ENCODE assay signal across 15 cellular contexts in the genomic region with DNA sequence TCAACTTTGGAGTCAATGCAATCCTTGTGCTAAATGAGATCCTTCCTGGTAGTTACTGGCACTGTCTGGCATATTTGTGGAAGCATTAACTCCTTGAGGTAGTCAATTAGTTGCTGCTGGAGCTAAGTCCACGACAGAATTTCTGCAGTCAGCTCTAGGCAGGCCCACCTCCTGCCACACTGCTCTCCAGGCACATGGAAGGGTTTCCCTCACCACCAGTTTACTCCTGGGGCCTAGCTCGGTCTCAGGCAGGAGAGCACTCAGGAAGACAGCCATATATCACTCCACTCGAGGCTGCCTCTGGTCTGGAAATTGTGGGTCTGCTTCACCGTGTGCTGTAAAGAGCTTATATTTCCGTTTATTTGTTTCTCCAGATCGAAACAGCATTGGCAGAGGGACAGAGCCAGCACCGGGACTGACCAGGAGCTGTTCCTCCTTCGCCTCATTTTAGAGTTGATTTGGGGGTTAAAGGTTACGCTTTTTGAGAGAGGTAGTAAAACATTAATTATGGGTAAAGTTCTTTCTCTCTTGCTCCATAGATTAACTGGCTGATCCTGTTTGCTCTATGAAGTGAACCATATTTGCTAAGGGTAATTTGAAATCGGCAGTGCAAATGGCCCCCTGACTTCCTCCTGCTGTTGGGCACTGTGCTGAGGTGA. TPM values are rescaled to one million over a fixed set of nuclear protein-coding genes. Genes with fewer than 3 reads are reported as not detected.
DNase-seq lines count a peak whose midpoint lies in the region; ATAC-seq, FAIRE-seq and TF ChIP-seq lines count a peak whose summit lies in the region.
"Had no signal": no experiment of that assay in that cellular context is flagged by ENCODE, and none has a peak within 500 bp of the region (broad histone marks: within the 10 kb centered on the region; RNA-seq: fewer than 3 reads in every experiment).

No MANE protein-coding gene starts in this region.

- H3K27ac Mint-ChIP-seq in GM23338 (peak overlapping the region; percentile 74; the same call in 1 of the 2 replicates), astrocyte (ENCODE audit: unreplicated experiment) (peak overlapping the region; percentile 83)
- H3K27ac Mint-ChIP-seq: activated naive CD8-positive, alpha-beta T cell treated with anti-CD3 and anti-CD28 coated beads, Interleukin-2, amount 50 U/mL, for 24 hours; B cell; IgD-negative memory B cell had no signal

- H3K36me3 Mint-ChIP-seq in GM23338 (ENCODE audit: low read depth) (no peaks in the 10 kb centered on the region), astrocyte (ENCODE audit: low read depth, unreplicated experiment) (no peaks in the 10 kb centered on the region)
- H3K36me3 Mint-ChIP-seq: IgD-negative memory B cell had no signal

- no peak overlapping the region for H3K4me3 ChIP-seq in GM23338
- H3K4me3 ChIP-seq in astrocyte (ENCODE audit: insufficient read depth, low read depth, low read length): no peak overlapping the region
- peak overlapping the region; percentile 5 for H3K4me3 ChIP-seq in skeletal muscle satellite cell (ENCODE audit: low read length)

- ATAC-seq in GM23338 (peak; percentile 26), HG03108 (IDR thresholded peaks at IDR 0.05; ENCODE audit: unreplicated experiment) (no peak)

- H3K36me3 ChIP-seq in GM23338 (ENCODE audit: insufficient read depth) (no peaks in the 10 kb centered on the region), astrocyte (ENCODE audit: insufficient read depth, low read length) (no peaks in the 10 kb centered on the region), skeletal muscle satellite cell (ENCODE audit: insufficient read depth, low read length) (no peaks in the 10 kb centered on the region)
- H3K36me3 ChIP-seq: neutrophil had no signal

- H4K20me1 ChIP-seq in GM23338 (replicated peaks; ENCODE audit: insufficient read depth): no peaks in the 10 kb centered on the region
- H4K20me1 ChIP-seq in astrocyte (ENCODE audit: insufficient read depth, low read length): no peaks in the 10 kb centered on the region

- H3K9me3 Mint-ChIP-seq in GM23338: no peaks in the 10 kb centered on the region
- no peaks in the 10 kb centered on the region for H3K9me3 Mint-ChIP-seq in astrocyte (ENCODE audit: unreplicated experiment)
- H3K9me3 Mint-ChIP-seq: activated naive CD8-positive, alpha-beta T cell treated with anti-CD3 and anti-CD28 coated beads, Interleukin-2, amount 50 U/mL, for 24 hours; IgD-negative memory B cell had no signal

- H3K4me1 Mint-ChIP-seq in GM23338 (peaks cover 18% of the 10 kb centered on the region), astrocyte (ENCODE audit: low read depth, unreplicated experiment) (peaks cover 17% of the 10 kb centered on the region)

- H3K27ac ChIP-seq in GM23338 (ENCODE audit: low read depth): no peak overlapping the region; the same call in 1 of the 2 replicates
- H3K27ac ChIP-seq in astrocyte (ENCODE audit: low read depth, low read length): peak overlapping the region; percentile 15
- H3K27ac ChIP-seq: neutrophil had no signal

- H3K27me3 Mint-ChIP-seq in GM23338 (ENCODE audit: insufficient read depth, low read depth, poor library complexity) (peaks cover 3% of the 10 kb centered on the region), astrocyte (ENCODE audit: low read depth, unreplicated experiment) (peaks cover 6% of the 10 kb centered on the region)

- peaks cover 6% of the 10 kb centered on the region for H3K9me2 ChIP-seq in GM23338 (ENCODE audit: insufficient read depth)

- TF ChIP-seq CTCF in GM23338 (conservative IDR thresholded peaks at IDR 0.05; ENCODE audit: low read depth in 2 of 2): no peak
- no peak for TF ChIP-seq CTCF in astrocyte (IDR thresholded peaks at IDR 0.05; ENCODE audit: insufficient read depth, low read depth, low read length)

- no peak for FAIRE-seq in astrocyte (lab: Jason Lieb, UNC)
- FAIRE-seq: endometrium had no signal

- H3K9ac ChIP-seq in astrocyte (ENCODE audit: low read length): no peak overlapping the region
- no peak overlapping the region for H3K9ac ChIP-seq in skeletal muscle satellite cell (ENCODE audit: low read depth, low read length)

- no peaks in the 10 kb centered on the region for H3F3A ChIP-seq in GM23338 (replicated peaks; ENCODE audit: low read depth)

- no peaks in the 10 kb centered on the region for H3K9me3 ChIP-seq in astrocyte (ENCODE audit: insufficient read depth, low read depth, low read length)
- H3K9me3 ChIP-seq in skeletal muscle satellite cell (replicated peaks; ENCODE audit: low read length): no peaks in the 10 kb centered on the region
- H3K9me3 ChIP-seq: neutrophil had no signal

- H3K4me1 ChIP-seq in GM23338 (ENCODE audit: insufficient read depth): peaks cover 12% of the 10 kb centered on the region; the same call in 1 of the 2 replicates
- H3K4me1 ChIP-seq in astrocyte (ENCODE audit: insufficient read depth, low read length): peaks cover 7% of the 10 kb centered on the region
- H3K4me1 ChIP-seq in skeletal muscle satellite cell (ENCODE audit: control insufficient read depth, insufficient read depth, low read length): peaks cover 14% of the 10 kb centered on the region

- H3K79me2 ChIP-seq in GM23338 (replicated peaks; ENCODE audit: insufficient read depth) (no peaks in the 10 kb centered on the region), astrocyte (ENCODE audit: insufficient read depth, low read length) (no peaks in the 10 kb centered on the region)

- H3K4me3 Mint-ChIP-seq in GM23338: no peak overlapping the region
- no peak overlapping the region for H3K4me3 Mint-ChIP-seq in astrocyte (ENCODE audit: unreplicated experiment)
- H3K4me3 Mint-ChIP-seq: activated naive CD8-positive, alpha-beta T cell treated with anti-CD3 and anti-CD28 coated beads, Interleukin-2, amount 50 U/mL, for 24 hours; B cell; IgD-negative memory B cell had no signal

- DNase-seq in GM23338 (ENCODE audit: low spot score) (no peak), astrocyte (ENCODE audit: low read depth) (no peak), left kidney (ENCODE audit: low read depth, low spot score) (peak; percentile 41), NCI-H1105 treated with DMSO at 0.1 percent for 48 hours (lab: John Stamatoyannopoulos, UW) (no peak), NCI-H446 treated with DMSO at 0.1 percent for 48 hours (lab: John Stamatoyannopoulos, UW) (no peak)
- no peak for DNase-seq in NK-92 treated with Interleukin-12 subunit alpha and Interleukin-12 subunit beta, amount 100 ng/mL, for 24 hours (lab: John Stamatoyannopoulos, UW)
- DNase-seq: activated naive CD8-positive, alpha-beta T cell treated with anti-CD3 and anti-CD28 coated beads, Interleukin-2, amount 50 U/mL, for 24 hours; OCI-M1; T-helper 9 cell had no signal

- H3K27me3 ChIP-seq in GM23338 (ENCODE audit: insufficient read depth) (no peaks in the 10 kb centered on the region), astrocyte (ENCODE audit: insufficient read depth, low read length) (peaks cover 7% of the 10 kb centered on the region), skeletal muscle satellite cell (ENCODE audit: control insufficient read depth, insufficient read depth, low read length) (peaks cover 16% of the 10 kb centered on the region)
- H3K27me3 ChIP-seq: neutrophil had no signal

- H2AFZ ChIP-seq in GM23338 (peak overlapping the region; percentile 57), astrocyte (ENCODE audit: low read depth, low read length) (peak overlapping the region; percentile 32)

- H3K4me2 ChIP-seq in GM23338: peak overlapping the region; percentile 10; the same call in 1 of the 2 replicates
- peak overlapping the region; percentile 28 for H3K4me2 ChIP-seq in astrocyte (ENCODE audit: low read length)
- H3K4me2 ChIP-seq in skeletal muscle satellite cell (ENCODE audit: low read length): peak overlapping the region; percentile 42

TF ChIP-seq in GM23338, 12 proteins besides CTCF, POLR2A, EP300 and RAD21 (continues in another document):
- TF ChIP-seq JUNB (IDR thresholded peaks at IDR 0.05; ENCODE audit: unreplicated experiment) (no peak), EZH2phosphoT487 (IDR thresholded peaks at IDR 0.05; ENCODE audit: unreplicated experiment) (no peak), ZNF114 (CRISPR knock-in tag; IDR thresholded peaks at IDR 0.05) (no peak), POLR2AphosphoS5 (IDR thresholded peaks at IDR 0.05; ENCODE audit: low read depth) (no peak), STAT1 (IDR thresholded peaks at IDR 0.05; ENCODE audit: unreplicated experiment) (no peak)
- TF ChIP-seq, protein P1, sequence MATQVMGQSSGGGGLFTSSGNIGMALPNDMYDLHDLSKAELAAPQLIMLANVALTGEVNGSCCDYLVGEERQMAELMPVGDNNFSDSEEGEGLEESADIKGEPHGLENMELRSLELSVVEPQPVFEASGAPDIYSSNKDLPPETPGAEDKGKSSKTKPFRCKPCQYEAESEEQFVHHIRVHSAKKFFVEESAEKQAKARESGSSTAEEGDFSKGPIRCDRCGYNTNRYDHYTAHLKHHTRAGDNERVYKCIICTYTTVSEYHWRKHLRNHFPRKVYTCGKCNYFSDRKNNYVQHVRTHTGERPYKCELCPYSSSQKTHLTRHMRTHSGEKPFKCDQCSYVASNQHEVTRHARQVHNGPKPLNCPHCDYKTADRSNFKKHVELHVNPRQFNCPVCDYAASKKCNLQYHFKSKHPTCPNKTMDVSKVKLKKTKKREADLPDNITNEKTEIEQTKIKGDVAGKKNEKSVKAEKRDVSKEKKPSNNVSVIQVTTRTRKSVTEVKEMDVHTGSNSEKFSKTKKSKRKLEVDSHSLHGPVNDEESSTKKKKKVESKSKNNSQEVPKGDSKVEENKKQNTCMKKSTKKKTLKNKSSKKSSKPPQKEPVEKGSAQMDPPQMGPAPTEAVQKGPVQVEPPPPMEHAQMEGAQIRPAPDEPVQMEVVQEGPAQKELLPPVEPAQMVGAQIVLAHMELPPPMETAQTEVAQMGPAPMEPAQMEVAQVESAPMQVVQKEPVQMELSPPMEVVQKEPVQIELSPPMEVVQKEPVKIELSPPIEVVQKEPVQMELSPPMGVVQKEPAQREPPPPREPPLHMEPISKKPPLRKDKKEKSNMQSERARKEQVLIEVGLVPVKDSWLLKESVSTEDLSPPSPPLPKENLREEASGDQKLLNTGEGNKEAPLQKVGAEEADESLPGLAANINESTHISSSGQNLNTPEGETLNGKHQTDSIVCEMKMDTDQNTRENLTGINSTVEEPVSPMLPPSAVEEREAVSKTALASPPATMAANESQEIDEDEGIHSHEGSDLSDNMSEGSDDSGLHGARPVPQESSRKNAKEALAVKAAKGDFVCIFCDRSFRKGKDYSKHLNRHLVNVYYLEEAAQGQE (IDR thresholded peaks at IDR 0.05; ENCODE audit: unreplicated experiment): no peak

RNA-seq across cellular contexts. Expression of a gene that starts 20.6 kb away (rescaled TPM):
- 109 and 206 TPM in 2 replicates for total RNA-seq in GM23338 (2014; rRNA removed; shearing (Covaris generic))
- 174 and 190 TPM in 2 replicates for polyA plus RNA-seq in GM23338 (2016; fragmentation: Nextera tagmentation; extraction: Ambion mirVana)
- 77.7 and 83.6 TPM in 2 replicates for total RNA-seq in astrocyte
- 162 and 195 TPM in 2 replicates for total RNA-seq in skeletal muscle satellite cell (2012; rRNA removed)

RNA-seq across cellular contexts. Expression of a gene that starts 46.5 kb away (rescaled TPM):
- total RNA-seq in GM23338 (2014; rRNA removed; shearing (Covaris generic)): 33.0 and 47.2 TPM in 2 replicates
- 148 and 152 TPM in 2 replicates for polyA plus RNA-seq in GM23338 (2016; fragmentation: Nextera tagmentation; extraction: Ambion mirVana)
- 29.6 and 32.7 TPM in 2 replicates for total RNA-seq in astrocyte
- total RNA-seq in skeletal muscle satellite cell (2012; rRNA removed): 56.0 and 56.8 TPM in 2 replicates
